In the genomic region with DNA sequence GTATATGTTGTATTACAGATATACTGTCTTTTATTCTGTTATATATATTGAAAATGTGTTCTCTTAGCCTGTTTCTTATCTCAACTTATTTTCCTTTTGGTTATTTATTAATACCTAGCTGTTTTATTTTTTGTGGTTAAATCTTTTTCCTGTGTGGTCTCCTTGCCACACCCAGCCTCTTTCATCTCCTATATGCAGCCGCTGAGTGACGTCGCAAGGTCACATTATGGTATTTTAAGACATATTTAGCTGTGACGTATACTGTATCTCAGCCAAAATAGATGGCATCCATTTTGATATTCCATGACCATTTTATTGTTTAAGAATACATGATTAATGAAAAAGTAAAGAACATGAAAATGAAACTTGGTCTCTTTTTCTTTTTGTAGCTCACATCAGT, we compare ENCODE assay signal across 12 cellular contexts. TPM values are rescaled to one million over a fixed set of nuclear protein-coding genes. Genes with fewer than 3 reads are reported as not detected.
DNase-seq lines count a peak whose midpoint lies in the region; ATAC-seq and TF ChIP-seq lines count a peak whose summit lies in the region.
"Had no signal": no experiment of that assay in that cellular context is flagged by ENCODE, and none has a peak within 500 bp of the region (broad histone marks: within the 10 kb centered on the region; RNA-seq: fewer than 3 reads in every experiment).

No MANE protein-coding gene starts in this region.

- no peaks in the 10 kb centered on the region for H3K9me3 Mint-ChIP-seq in activated CD8-positive, alpha-beta T cell treated with anti-CD3 and anti-CD28 coated beads for 36 hours

- no peak overlapping the region for H3K4me3 ChIP-seq in Jurkat, Clone E6-1 (ENCODE audit: low read length)
- H3K4me3 ChIP-seq: heart left ventricle, right atrium auricular region had no signal

- no peaks in the 10 kb centered on the region for H3K27me3 Mint-ChIP-seq in activated CD8-positive, alpha-beta T cell treated with anti-CD3 and anti-CD28 coated beads for 36 hours

- POLR2A ChIA-PET in activated CD8-positive, alpha-beta T cell treated with anti-CD3 and anti-CD28 coated beads for 36 hours (lab: Charles Lee), result no interaction called here

- H3K27ac Mint-ChIP-seq in activated CD8-positive, alpha-beta T cell treated with anti-CD3 and anti-CD28 coated beads for 36 hours, result no peak overlapping the region

- TF ChIP-seq CTCF in activated CD8-positive, alpha-beta T cell treated with anti-CD3 and anti-CD28 coated beads for 36 hours (IDR thresholded peaks at IDR 0.05), result no peak

- intact Hi-C loops in activated CD8-positive, alpha-beta T cell treated with anti-CD3 and anti-CD28 coated beads for 36 hours (cut with micrococcal nuclease), result loop anchor here (5.0 kb wide), 1 partner anchor 895 kb away; no protein-coding TSS in a partner anchor
- intact Hi-C loops in head of caudate nucleus (cut with DNase I), result no loop called here

- CTCF ChIA-PET in activated CD8-positive, alpha-beta T cell treated with anti-CD3 and anti-CD28 coated beads for 36 hours (lab: Charles Lee), result interaction anchor here (1.0 kb wide), 1 partner anchor 9 kb away, joined by 4 read pairs; no protein-coding TSS in a partner anchor

- peak; percentile 40 for ATAC-seq in GM18502 (IDR thresholded peaks at IDR 0.05; ENCODE audit: poor library complexity, unreplicated experiment)
- ATAC-seq in activated CD8-positive, alpha-beta T cell treated with anti-CD3 and anti-CD28 coated beads for 36 hours, result no peak
- ATAC-seq in GM18498 (IDR thresholded peaks at IDR 0.05; ENCODE audit: unreplicated experiment), result no peak
- ATAC-seq: heart left ventricle, HepG2 had no signal

- H3K36me3 Mint-ChIP-seq in activated CD8-positive, alpha-beta T cell treated with anti-CD3 and anti-CD28 coated beads for 36 hours (ENCODE audit: low read depth), result peaks cover 50% of the 10 kb centered on the region

- peaks cover 18% of the 10 kb centered on the region for H3K4me1 Mint-ChIP-seq in activated CD8-positive, alpha-beta T cell treated with anti-CD3 and anti-CD28 coated beads for 36 hours (ENCODE audit: low read depth)

- peak; percentile 31 for DNase-seq in activated CD4-positive, CD25-positive, alpha-beta regulatory T cell treated with anti-CD3 and anti-CD28 coated beads, Interleukin-2, amount 50 U/mL, for 16 hours (ENCODE audit: low read depth, low spot score)
- DNase-seq in activated CD4-positive, CD25-positive, alpha-beta regulatory T cell treated with anti-CD3 and anti-CD28 coated beads, Interleukin-2, amount 50 U/mL, for 72 hours, result no peak
- peak; percentile 65 for DNase-seq in Jurkat, Clone E6-1 (ENCODE audit: low read depth, low spot score)
- DNase-seq in activated CD8-positive, alpha-beta T cell treated with anti-CD3 and anti-CD28 coated beads for 36 hours, result peak; percentile 31
- DNase-seq in head of caudate nucleus (no peak), GDM1 (lab: John Stamatoyannopoulos, UW) (no peak)
- DNase-seq: heart left ventricle, NCI-H1092 had no signal

- no peak overlapping the region for H3K4me3 Mint-ChIP-seq in activated CD8-positive, alpha-beta T cell treated with anti-CD3 and anti-CD28 coated beads for 36 hours

RNA-seq across cellular contexts. Expression of gene CENPF, which starts 29.1 kb away (rescaled TPM):
- polyA plus RNA-seq in Jurkat, Clone E6-1 (2012; ENCODE audit: insufficient read depth, insufficient read length), result 109 TPM
- total RNA-seq in activated CD8-positive, alpha-beta T cell treated with anti-CD3 and anti-CD28 coated beads for 36 hours, result 10 to 100 TPM; 65.4 to 70.6 TPM

Comparison
In these comparisons a context has a peak if more than half of its experiments do, and no peak if none do; other contexts are left out.
1. DNase-seq: peak in activated CD4-positive, CD25-positive, alpha-beta regulatory T cell treated with anti-CD3 and anti-CD28 coated beads, Interleukin-2, amount 50 U/mL, for 16 hours (single experiment), Jurkat, Clone E6-1 (single experiment) and activated CD8-positive, alpha-beta T cell treated with anti-CD3 and anti-CD28 coated beads for 36 hours (single experiment); none in activated CD4-positive, CD25-positive, alpha-beta regulatory T cell treated with anti-CD3 and anti-CD28 coated beads, Interleukin-2, amount 50 U/mL, for 72 hours (single experiment), head of caudate nucleus (0 of 42) and GDM1 (single experiment).